1 cellular context compared by ENCODE assay signal in the genomic region with DNA sequence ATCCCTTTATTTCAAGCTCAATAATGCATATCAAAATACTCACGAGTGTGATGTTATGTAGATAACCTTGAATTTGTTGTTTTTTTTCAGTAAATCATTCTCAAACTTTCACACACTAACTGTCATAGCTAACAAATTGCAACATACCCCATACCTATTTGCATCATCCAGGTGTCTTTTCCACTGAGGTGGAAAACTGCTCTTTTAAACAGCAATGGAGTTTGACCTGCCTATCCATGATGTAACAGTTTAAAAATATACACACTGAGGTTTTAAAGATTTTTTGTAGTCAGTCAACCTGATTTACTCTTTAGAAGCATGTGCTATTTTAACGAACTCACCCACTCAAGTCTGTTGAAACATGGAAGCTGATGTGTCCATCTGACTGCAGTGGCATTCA.
TF ChIP-seq lines count a peak whose summit lies in the region.

No MANE protein-coding gene starts in this region.

TF ChIP-seq in liver, 16 proteins besides CTCF, POLR2A, EP300 and RAD21 (continued from another document):
- TF ChIP-seq, protein P1, sequence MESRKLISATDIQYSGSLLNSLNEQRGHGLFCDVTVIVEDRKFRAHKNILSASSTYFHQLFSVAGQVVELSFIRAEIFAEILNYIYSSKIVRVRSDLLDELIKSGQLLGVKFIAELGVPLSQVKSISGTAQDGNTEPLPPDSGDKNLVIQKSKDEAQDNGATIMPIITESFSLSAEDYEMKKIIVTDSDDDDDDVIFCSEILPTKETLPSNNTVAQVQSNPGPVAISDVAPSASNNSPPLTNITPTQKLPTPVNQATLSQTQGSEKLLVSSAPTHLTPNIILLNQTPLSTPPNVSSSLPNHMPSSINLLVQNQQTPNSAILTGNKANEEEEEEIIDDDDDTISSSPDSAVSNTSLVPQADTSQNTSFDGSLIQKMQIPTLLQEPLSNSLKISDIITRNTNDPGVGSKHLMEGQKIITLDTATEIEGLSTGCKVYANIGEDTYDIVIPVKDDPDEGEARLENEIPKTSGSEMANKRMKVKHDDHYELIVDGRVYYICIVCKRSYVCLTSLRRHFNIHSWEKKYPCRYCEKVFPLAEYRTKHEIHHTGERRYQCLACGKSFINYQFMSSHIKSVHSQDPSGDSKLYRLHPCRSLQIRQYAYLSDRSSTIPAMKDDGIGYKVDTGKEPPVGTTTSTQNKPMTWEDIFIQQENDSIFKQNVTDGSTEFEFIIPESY (IDR thresholded peaks at IDR 0.05): peak; percentile 80
- TF ChIP-seq, protein P2, sequence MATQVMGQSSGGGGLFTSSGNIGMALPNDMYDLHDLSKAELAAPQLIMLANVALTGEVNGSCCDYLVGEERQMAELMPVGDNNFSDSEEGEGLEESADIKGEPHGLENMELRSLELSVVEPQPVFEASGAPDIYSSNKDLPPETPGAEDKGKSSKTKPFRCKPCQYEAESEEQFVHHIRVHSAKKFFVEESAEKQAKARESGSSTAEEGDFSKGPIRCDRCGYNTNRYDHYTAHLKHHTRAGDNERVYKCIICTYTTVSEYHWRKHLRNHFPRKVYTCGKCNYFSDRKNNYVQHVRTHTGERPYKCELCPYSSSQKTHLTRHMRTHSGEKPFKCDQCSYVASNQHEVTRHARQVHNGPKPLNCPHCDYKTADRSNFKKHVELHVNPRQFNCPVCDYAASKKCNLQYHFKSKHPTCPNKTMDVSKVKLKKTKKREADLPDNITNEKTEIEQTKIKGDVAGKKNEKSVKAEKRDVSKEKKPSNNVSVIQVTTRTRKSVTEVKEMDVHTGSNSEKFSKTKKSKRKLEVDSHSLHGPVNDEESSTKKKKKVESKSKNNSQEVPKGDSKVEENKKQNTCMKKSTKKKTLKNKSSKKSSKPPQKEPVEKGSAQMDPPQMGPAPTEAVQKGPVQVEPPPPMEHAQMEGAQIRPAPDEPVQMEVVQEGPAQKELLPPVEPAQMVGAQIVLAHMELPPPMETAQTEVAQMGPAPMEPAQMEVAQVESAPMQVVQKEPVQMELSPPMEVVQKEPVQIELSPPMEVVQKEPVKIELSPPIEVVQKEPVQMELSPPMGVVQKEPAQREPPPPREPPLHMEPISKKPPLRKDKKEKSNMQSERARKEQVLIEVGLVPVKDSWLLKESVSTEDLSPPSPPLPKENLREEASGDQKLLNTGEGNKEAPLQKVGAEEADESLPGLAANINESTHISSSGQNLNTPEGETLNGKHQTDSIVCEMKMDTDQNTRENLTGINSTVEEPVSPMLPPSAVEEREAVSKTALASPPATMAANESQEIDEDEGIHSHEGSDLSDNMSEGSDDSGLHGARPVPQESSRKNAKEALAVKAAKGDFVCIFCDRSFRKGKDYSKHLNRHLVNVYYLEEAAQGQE (IDR thresholded peaks at IDR 0.05): peak; percentile 82
- peak; percentile 90 for TF ChIP-seq SP1 (IDR thresholded peaks at IDR 0.05)
- TF ChIP-seq RXRA (IDR thresholded peaks at IDR 0.05): peak; percentile 84 to 93
- TF ChIP-seq HNF4A (conservative IDR thresholded peaks at IDR 0.05): peak; percentile 91 to 96
- TF ChIP-seq TAF1 (conservative IDR thresholded peaks at IDR 0.05): no peak
- TF ChIP-seq EGR1 (IDR thresholded peaks at IDR 0.05; ENCODE audit: low read depth in 2 of 2): peak in 1 of 2 donors; percentile 89
- TF ChIP-seq YY1 (IDR thresholded peaks at IDR 0.05): peak; percentile 84
- peak; percentile 65 to 92 for TF ChIP-seq JUND (IDR thresholded peaks at IDR 0.05)
- TF ChIP-seq, protein P3, sequence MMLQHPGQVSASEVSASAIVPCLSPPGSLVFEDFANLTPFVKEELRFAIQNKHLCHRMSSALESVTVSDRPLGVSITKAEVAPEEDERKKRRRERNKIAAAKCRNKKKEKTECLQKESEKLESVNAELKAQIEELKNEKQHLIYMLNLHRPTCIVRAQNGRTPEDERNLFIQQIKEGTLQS (IDR thresholded peaks at IDR 0.05): peak; percentile 97
- peak; percentile 94 for TF ChIP-seq MAX (IDR thresholded peaks at IDR 0.05)
- peak; percentile 78 for TF ChIP-seq HNF4G (IDR thresholded peaks at IDR 0.05)
- no peak for TF ChIP-seq GABPA (IDR thresholded peaks at IDR 0.05 in 1 of 2, conservative IDR thresholded peaks at IDR 0.05 in 1 of 2)
- peak; percentile 69 for TF ChIP-seq FOXA2 (IDR thresholded peaks at IDR 0.05)
- peak; percentile 46 for TF ChIP-seq FOXA1 (IDR thresholded peaks at IDR 0.05)
